ENCODE assay signal across 1 cellular context in the genomic region with DNA sequence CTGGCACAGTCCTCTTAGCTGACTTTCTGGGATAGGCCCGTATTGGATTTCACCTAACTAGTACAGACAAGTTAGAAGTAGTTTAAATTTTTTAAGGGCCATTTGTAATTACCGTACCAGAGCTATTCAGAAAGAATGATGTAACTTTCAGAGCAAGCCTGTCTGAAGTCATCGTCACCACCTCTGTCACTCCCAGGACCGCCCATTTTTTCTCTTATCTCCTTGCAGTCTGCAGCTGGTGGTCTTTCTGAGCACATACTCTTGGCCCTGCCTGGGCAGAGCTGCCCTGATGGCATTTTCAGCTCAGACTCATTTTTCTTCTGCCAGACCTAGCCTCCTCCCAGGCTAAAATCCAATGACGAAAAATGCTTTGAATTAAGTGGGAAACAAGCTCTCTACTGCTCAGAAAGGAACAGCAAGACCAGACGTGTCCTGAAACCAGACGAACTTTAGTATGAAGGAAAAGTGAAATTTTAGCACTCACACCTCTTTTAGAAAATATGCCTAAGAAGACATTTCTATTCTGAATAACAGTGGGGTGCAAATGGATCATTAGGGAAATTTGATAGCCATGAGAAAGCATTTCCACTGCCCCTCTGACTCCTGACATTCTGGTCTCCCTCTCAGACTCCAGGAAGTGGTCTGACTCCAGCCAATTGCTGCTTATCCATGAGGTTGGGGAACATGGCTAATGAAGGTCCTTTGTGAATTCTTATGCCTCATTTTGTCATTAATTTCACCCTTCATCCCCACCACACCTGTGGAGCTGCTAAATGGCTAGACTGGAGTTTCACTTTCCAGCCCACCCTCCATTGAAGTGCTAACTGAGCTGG.
TF ChIP-seq lines count a peak whose summit lies in the region.

No MANE protein-coding gene starts in this region.

TF ChIP-seq in HEK293, 187 proteins besides CTCF, POLR2A, EP300 and RAD21 (continued from another document):
- TF ChIP-seq, protein P1, sequence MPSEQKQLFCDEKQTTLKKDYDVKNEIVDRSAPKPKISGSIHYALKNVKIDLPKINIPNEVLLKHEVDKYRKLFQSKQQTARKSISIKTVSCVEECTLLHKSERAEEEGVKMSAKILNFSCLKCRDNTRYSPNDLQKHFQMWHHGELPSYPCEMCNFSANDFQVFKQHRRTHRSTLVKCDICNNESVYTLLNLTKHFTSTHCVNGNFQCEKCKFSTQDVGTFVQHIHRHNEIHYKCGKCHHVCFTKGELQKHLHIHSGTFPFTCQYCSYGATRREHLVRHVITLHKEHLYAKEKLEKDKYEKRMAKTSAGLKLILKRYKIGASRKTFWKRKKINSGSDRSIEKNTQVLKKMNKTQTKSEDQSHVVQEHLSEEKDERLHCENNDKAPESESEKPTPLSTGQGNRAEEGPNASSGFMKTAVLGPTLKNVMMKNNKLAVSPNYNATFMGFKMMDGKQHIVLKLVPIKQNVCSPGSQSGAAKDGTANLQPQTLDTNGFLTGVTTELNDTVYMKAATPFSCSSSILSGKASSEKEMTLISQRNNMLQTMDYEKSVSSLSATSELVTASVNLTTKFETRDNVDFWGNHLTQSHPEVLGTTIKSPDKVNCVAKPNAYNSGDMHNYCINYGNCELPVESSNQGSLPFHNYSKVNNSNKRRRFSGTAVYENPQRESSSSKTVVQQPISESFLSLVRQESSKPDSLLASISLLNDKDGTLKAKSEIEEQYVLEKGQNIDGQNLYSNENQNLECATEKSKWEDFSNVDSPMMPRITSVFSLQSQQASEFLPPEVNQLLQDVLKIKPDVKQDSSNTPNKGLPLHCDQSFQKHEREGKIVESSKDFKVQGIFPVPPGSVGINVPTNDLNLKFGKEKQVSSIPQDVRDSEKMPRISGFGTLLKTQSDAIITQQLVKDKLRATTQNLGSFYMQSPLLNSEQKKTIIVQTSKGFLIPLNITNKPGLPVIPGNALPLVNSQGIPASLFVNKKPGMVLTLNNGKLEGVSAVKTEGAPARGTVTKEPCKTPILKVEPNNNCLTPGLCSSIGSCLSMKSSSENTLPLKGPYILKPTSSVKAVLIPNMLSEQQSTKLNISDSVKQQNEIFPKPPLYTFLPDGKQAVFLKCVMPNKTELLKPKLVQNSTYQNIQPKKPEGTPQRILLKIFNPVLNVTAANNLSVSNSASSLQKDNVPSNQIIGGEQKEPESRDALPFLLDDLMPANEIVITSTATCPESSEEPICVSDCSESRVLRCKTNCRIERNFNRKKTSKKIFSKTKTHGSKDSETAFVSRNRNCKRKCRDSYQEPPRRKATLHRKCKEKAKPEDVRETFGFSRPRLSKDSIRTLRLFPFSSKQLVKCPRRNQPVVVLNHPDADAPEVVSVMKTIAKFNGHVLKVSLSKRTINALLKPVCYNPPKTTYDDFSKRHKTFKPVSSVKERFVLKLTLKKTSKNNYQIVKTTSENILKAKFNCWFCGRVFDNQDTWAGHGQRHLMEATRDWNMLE (tag by site-specific recombination; conservative IDR thresholded peaks at IDR 0.05; ENCODE audit: low read depth) = 0 out of 2 replicates have a peak, but pooled peaks have one; percentile 19
- TF ChIP-seq ZEB2 (tag by site-specific recombination; IDR thresholded peaks at IDR 0.05) = peak; percentile 60
- peak; percentile 55 for TF ChIP-seq ZNF843 (tag by site-specific recombination; IDR thresholded peaks at IDR 0.05)
- 0 out of 2 replicates have a peak, but pooled peaks have one; percentile 19 for TF ChIP-seq ZNF184 (tag by site-specific recombination; IDR thresholded peaks at IDR 0.05)
- no peak; the same call in 1 of the 2 replicates for TF ChIP-seq TRIM28 (IDR thresholded peaks at IDR 0.05; ENCODE audit: borderline replicate concordance, low read length)
- no peak for TF ChIP-seq ZNF19 (tag by site-specific recombination; IDR thresholded peaks at IDR 0.05; ENCODE audit: low read depth)
- TF ChIP-seq ZNF473 (tag by site-specific recombination; IDR thresholded peaks at IDR 0.05) = no peak
- no peak for TF ChIP-seq ZBTB21 (tag by site-specific recombination; IDR thresholded peaks at IDR 0.05)
- TF ChIP-seq KLF10 (tag by site-specific recombination; IDR thresholded peaks at IDR 0.05) = peak; percentile 24; the same call in 1 of the 2 replicates
- TF ChIP-seq ZNF548 (tag by site-specific recombination; IDR thresholded peaks at IDR 0.05) = no peak
- TF ChIP-seq, protein P2, sequence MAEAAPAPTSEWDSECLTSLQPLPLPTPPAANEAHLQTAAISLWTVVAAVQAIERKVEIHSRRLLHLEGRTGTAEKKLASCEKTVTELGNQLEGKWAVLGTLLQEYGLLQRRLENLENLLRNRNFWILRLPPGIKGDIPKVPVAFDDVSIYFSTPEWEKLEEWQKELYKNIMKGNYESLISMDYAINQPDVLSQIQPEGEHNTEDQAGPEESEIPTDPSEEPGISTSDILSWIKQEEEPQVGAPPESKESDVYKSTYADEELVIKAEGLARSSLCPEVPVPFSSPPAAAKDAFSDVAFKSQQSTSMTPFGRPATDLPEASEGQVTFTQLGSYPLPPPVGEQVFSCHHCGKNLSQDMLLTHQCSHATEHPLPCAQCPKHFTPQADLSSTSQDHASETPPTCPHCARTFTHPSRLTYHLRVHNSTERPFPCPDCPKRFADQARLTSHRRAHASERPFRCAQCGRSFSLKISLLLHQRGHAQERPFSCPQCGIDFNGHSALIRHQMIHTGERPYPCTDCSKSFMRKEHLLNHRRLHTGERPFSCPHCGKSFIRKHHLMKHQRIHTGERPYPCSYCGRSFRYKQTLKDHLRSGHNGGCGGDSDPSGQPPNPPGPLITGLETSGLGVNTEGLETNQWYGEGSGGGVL (tag by site-specific recombination; IDR thresholded peaks at IDR 0.05) = no peak
- TF ChIP-seq, protein P3, sequence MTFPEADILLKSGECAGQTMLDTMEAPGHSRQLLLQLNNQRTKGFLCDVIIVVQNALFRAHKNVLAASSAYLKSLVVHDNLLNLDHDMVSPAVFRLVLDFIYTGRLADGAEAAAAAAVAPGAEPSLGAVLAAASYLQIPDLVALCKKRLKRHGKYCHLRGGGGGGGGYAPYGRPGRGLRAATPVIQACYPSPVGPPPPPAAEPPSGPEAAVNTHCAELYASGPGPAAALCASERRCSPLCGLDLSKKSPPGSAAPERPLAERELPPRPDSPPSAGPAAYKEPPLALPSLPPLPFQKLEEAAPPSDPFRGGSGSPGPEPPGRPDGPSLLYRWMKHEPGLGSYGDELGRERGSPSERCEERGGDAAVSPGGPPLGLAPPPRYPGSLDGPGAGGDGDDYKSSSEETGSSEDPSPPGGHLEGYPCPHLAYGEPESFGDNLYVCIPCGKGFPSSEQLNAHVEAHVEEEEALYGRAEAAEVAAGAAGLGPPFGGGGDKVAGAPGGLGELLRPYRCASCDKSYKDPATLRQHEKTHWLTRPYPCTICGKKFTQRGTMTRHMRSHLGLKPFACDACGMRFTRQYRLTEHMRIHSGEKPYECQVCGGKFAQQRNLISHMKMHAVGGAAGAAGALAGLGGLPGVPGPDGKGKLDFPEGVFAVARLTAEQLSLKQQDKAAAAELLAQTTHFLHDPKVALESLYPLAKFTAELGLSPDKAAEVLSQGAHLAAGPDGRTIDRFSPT (tag by site-specific recombination; IDR thresholded peaks at IDR 0.05) = peak; percentile 22; the same call in 1 of the 2 replicates
- TF ChIP-seq ZNF266 (tag by site-specific recombination; IDR thresholded peaks at IDR 0.05; ENCODE audit: low read depth) = no peak
- no peak for TF ChIP-seq ZNF830 (tag by site-specific recombination; IDR thresholded peaks at IDR 0.05; ENCODE audit: low read depth)
- no peak for TF ChIP-seq YY1 (tag by site-specific recombination; IDR thresholded peaks at IDR 0.05)
- no peak for TF ChIP-seq IKZF3 (tag by site-specific recombination; IDR thresholded peaks at IDR 0.05)
- TF ChIP-seq KLF8 (tag by site-specific recombination; IDR thresholded peaks at IDR 0.05) = no peak
- 0 out of 2 replicates have a peak, but pooled peaks have one; percentile 44 for TF ChIP-seq ZNF660 (tag by site-specific recombination; IDR thresholded peaks at IDR 0.05)
- peak; percentile 34; the same call in 1 of the 2 replicates for TF ChIP-seq GLIS1 (tag by site-specific recombination; IDR thresholded peaks at IDR 0.05)
- TF ChIP-seq, protein P4, sequence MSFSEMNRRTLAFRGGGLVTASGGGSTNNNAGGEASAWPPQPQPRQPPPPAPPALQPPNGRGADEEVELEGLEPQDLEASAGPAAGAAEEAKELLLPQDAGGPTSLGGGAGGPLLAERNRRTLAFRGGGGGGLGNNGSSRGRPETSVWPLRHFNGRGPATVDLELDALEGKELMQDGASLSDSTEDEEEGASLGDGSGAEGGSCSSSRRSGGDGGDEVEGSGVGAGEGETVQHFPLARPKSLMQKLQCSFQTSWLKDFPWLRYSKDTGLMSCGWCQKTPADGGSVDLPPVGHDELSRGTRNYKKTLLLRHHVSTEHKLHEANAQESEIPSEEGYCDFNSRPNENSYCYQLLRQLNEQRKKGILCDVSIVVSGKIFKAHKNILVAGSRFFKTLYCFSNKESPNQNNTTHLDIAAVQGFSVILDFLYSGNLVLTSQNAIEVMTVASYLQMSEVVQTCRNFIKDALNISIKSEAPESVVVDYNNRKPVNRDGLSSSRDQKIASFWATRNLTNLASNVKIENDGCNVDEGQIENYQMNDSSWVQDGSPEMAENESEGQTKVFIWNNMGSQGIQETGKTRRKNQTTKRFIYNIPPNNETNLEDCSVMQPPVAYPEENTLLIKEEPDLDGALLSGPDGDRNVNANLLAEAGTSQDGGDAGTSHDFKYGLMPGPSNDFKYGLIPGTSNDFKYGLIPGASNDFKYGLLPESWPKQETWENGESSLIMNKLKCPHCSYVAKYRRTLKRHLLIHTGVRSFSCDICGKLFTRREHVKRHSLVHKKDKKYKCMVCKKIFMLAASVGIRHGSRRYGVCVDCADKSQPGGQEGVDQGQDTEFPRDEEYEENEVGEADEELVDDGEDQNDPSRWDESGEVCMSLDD (tag by site-specific recombination; IDR thresholded peaks at IDR 0.05) = no peak
- TF ChIP-seq GLI2 (tag by site-specific recombination; IDR thresholded peaks at IDR 0.05; ENCODE audit: borderline replicate concordance, low read depth) = no peak
- no peak for TF ChIP-seq KLF9 (tag by site-specific recombination; IDR thresholded peaks at IDR 0.05; ENCODE audit: low read depth)
- TF ChIP-seq SP7 (tag by site-specific recombination; IDR thresholded peaks at IDR 0.05) = peak; percentile 72
- no peak for TF ChIP-seq ZNF341 (tag by site-specific recombination; IDR thresholded peaks at IDR 0.05; ENCODE audit: low read depth)
- TF ChIP-seq, protein P5, sequence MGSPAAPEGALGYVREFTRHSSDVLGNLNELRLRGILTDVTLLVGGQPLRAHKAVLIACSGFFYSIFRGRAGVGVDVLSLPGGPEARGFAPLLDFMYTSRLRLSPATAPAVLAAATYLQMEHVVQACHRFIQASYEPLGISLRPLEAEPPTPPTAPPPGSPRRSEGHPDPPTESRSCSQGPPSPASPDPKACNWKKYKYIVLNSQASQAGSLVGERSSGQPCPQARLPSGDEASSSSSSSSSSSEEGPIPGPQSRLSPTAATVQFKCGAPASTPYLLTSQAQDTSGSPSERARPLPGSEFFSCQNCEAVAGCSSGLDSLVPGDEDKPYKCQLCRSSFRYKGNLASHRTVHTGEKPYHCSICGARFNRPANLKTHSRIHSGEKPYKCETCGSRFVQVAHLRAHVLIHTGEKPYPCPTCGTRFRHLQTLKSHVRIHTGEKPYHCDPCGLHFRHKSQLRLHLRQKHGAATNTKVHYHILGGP (tag by site-specific recombination; IDR thresholded peaks at IDR 0.05) = no peak
- TF ChIP-seq ZNF629 (tag by site-specific recombination; IDR thresholded peaks at IDR 0.05) = peak; percentile 53; the same call in 1 of the 2 replicates
- TF ChIP-seq MZF1 (tag by site-specific recombination; IDR thresholded peaks at IDR 0.05; ENCODE audit: borderline replicate concordance) = no peak
- no peak for TF ChIP-seq ZNF221 (tag by site-specific recombination; IDR thresholded peaks at IDR 0.05; ENCODE audit: borderline replicate concordance)
- TF ChIP-seq, protein P6, sequence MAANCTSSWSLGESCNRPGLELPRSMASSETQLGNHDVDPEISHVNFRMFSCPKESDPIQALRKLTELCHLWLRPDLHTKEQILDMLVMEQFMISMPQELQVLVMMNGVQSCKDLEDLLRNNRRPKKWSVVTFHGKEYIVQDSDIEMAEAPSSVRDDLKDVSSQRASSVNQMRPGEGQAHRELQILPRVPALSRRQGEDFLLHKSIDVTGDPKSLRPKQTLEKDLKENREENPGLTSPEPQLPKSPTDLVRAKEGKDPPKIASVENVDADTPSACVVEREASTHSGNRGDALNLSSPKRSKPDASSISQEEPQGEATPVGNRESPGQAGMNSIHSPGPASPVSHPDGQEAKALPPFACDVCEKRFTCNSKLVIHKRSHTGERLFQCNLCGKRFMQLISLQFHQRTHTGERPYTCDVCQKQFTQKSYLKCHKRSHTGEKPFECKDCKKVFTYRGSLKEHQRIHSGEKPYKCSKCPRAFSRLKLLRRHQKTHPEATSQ (tag by site-specific recombination; IDR thresholded peaks at IDR 0.05) = no peak
- TF ChIP-seq ZNF510 (tag by site-specific recombination; IDR thresholded peaks at IDR 0.05; ENCODE audit: insufficient replicate concordance) = no peak
- TF ChIP-seq, protein P7, sequence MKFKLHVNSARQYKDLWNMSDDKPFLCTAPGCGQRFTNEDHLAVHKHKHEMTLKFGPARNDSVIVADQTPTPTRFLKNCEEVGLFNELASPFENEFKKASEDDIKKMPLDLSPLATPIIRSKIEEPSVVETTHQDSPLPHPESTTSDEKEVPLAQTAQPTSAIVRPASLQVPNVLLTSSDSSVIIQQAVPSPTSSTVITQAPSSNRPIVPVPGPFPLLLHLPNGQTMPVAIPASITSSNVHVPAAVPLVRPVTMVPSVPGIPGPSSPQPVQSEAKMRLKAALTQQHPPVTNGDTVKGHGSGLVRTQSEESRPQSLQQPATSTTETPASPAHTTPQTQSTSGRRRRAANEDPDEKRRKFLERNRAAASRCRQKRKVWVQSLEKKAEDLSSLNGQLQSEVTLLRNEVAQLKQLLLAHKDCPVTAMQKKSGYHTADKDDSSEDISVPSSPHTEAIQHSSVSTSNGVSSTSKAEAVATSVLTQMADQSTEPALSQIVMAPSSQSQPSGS (tag by site-specific recombination; IDR thresholded peaks at IDR 0.05; ENCODE audit: low read depth) = 0 out of 2 replicates have a peak, but pooled peaks have one; percentile 27
- no peak for TF ChIP-seq SP2 (tag by site-specific recombination; IDR thresholded peaks at IDR 0.05)
- TF ChIP-seq ZNF555 (tag by site-specific recombination; conservative IDR thresholded peaks at IDR 0.05) = no peak
- TF ChIP-seq, protein P8, sequence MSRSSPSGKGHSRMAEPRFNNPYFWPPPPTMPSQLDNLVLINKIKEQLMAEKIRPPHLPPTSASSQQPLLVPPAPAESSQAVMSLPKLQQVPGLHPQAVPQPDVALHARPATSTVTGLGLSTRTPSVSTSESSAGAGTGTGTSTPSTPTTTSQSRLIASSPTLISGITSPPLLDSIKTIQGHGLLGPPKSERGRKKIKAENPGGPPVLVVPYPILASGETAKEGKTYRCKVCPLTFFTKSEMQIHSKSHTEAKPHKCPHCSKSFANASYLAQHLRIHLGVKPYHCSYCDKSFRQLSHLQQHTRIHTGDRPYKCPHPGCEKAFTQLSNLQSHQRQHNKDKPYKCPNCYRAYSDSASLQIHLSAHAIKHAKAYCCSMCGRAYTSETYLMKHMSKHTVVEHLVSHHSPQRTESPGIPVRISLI (tag by site-specific recombination; IDR thresholded peaks at IDR 0.05) = 0 out of 2 replicates have a peak, but pooled peaks have one; percentile 47
- peak; percentile 61; the same call in 1 of the 2 replicates for TF ChIP-seq ZFP69B (tag by site-specific recombination; IDR thresholded peaks at IDR 0.05)
- TF ChIP-seq MEIS1 (CRISPR knock-in tag; IDR thresholded peaks at IDR 0.05; ENCODE audit: borderline replicate concordance) = no peak
